Comparison of ENCODE assay signal across 17 cellular contexts in genomic region chr11:68347345-68347744, GRCh38. TPM values are rescaled to one million over a fixed set of nuclear protein-coding genes. Genes with fewer than 3 reads are reported as not detected.
A peak's percentile ranks its signal among the peaks of the same experiment; 100 is the strongest.
DNase-seq lines count a peak whose midpoint lies in the region; ATAC-seq, FAIRE-seq and TF ChIP-seq lines count a peak whose summit lies in the region.
"Had no signal": no experiment of that assay in that cellular context is flagged by ENCODE, and none has a peak within 500 bp of the region (broad histone marks: within the 10 kb centered on the region; RNA-seq: fewer than 3 reads in every experiment).

No MANE protein-coding gene starts in this region.

- no peak overlapping the region for H3K14ac ChIP-seq in trophoblast cell (ENCODE audit: low read length)

- H3K27ac ChIP-seq in GM23338 (ENCODE audit: low read depth) (no peak overlapping the region), gastroesophageal sphincter (peak overlapping the region in 3 of 4 donors; percentile 48 to 86 (median 68)), trophoblast cell (ENCODE audit: low read depth, low read length) (no peak overlapping the region), pancreas (no peak overlapping the region), ovary (no peak overlapping the region)
- H3K27ac ChIP-seq: C4-2B, KMS-11 had no signal

- peaks cover 10% of the 10 kb centered on the region for H3K79me1 ChIP-seq in trophoblast cell (ENCODE audit: low read length)

- no peak for TF ChIP-seq EP300 in gastroesophageal sphincter (IDR thresholded peaks at IDR 0.05)
- no peak for TF ChIP-seq EP300 in ovary (IDR thresholded peaks at IDR 0.05)

- peak overlapping the region; percentile 38 for H3K18ac ChIP-seq in trophoblast cell (ENCODE audit: low read length)

- no peak overlapping the region for H3K4me3 Mint-ChIP-seq in activated CD4-positive, alpha-beta T cell treated with anti-CD3 and anti-CD28 coated beads, Interleukin-2, amount 10 ng/mL, durations not matched to agents 24 days and 14 days
- H3K4me3 Mint-ChIP-seq in GM23338 = no peak overlapping the region

- no peak overlapping the region for H2BK12ac ChIP-seq in trophoblast cell (ENCODE audit: low read length)

- H2AFZ ChIP-seq in GM23338 (no peak overlapping the region), trophoblast cell (ENCODE audit: insufficient read depth, low read length, poor library complexity) (no peak overlapping the region)

- peaks cover 8% of the 10 kb centered on the region for H3K36me3 Mint-ChIP-seq in activated CD4-positive, alpha-beta T cell treated with anti-CD3 and anti-CD28 coated beads, Interleukin-2, amount 10 ng/mL, durations not matched to agents 24 days and 14 days (ENCODE audit: low read depth)
- peaks cover 40% of the 10 kb centered on the region for H3K36me3 Mint-ChIP-seq in GM23338 (ENCODE audit: low read depth)

- H3K4me1 Mint-ChIP-seq in activated CD4-positive, alpha-beta T cell treated with anti-CD3 and anti-CD28 coated beads, Interleukin-2, amount 10 ng/mL, durations not matched to agents 24 days and 14 days = peaks cover 12% of the 10 kb centered on the region
- peaks cover 29% of the 10 kb centered on the region for H3K4me1 Mint-ChIP-seq in GM23338

- H3K23ac ChIP-seq in trophoblast cell (ENCODE audit: low read length) = no peak overlapping the region

- H3F3A ChIP-seq in GM23338 (replicated peaks; ENCODE audit: low read depth) = peaks cover under 1% of the 10 kb centered on the region; the same call in 1 of the 2 replicates

- H3K4me2 ChIP-seq in GM23338 (no peak overlapping the region), trophoblast cell (ENCODE audit: low read length) (no peak overlapping the region)
- H3K4me2 ChIP-seq: KMS-11 had no signal

- H4K20me1 ChIP-seq in GM23338 (replicated peaks; ENCODE audit: insufficient read depth) = no peaks in the 10 kb centered on the region; the same call in 1 of the 2 replicates

- no peaks in the 10 kb centered on the region for H3K27me3 Mint-ChIP-seq in activated CD4-positive, alpha-beta T cell treated with anti-CD3 and anti-CD28 coated beads, Interleukin-2, amount 10 ng/mL, durations not matched to agents 24 days and 14 days
- H3K27me3 Mint-ChIP-seq in GM23338 (ENCODE audit: insufficient read depth, low read depth, poor library complexity) = peaks cover 13% of the 10 kb centered on the region

- H3K4me3 ChIP-seq in GM23338 (no peak overlapping the region), gastroesophageal sphincter (no peak overlapping the region), trophoblast cell (ENCODE audit: low read depth, low read length) (no peak overlapping the region), pancreas (no peak overlapping the region), ovary (no peak overlapping the region)

- WGBS in gastroesophageal sphincter (ENCODE audit: low coverage in 1 of 2), 2 donors = 82 to 100% methylated on average over 1 to 7 of the region's 8 CpGs
- WGBS in trophoblast cell (ENCODE audit: extremely low coverage, insufficient coverage, insufficient read length) = no CpG with 5 or more reads among the region's 8 CpGs
- 83 to 88% methylated on average over 8 of the region's 8 CpGs for WGBS in pancreas, 2 donors
- WGBS in ovary, 3 donors = 83 to 92% (median 87%) methylated on average over 8 of the region's 8 CpGs

- H3K79me2 ChIP-seq in GM23338 (replicated peaks; ENCODE audit: insufficient read depth) (peaks cover 57% of the 10 kb centered on the region), trophoblast cell (ENCODE audit: control insufficient read depth, insufficient read depth, low read length, poor library complexity) (peaks cover 6% of the 10 kb centered on the region)

- no peak overlapping the region for H2AK5ac ChIP-seq in trophoblast cell (ENCODE audit: low read length)

- H2BK120ac ChIP-seq in trophoblast cell (ENCODE audit: insufficient read depth, low read length, poor library complexity) = no peak overlapping the region

- H4K8ac ChIP-seq in trophoblast cell (ENCODE audit: low read depth, low read length) = no peak overlapping the region

- peaks cover 6% of the 10 kb centered on the region for H3K9me3 Mint-ChIP-seq in activated CD4-positive, alpha-beta T cell treated with anti-CD3 and anti-CD28 coated beads, Interleukin-2, amount 10 ng/mL, durations not matched to agents 24 days and 14 days
- H3K9me3 Mint-ChIP-seq in GM23338 = peaks cover 13% of the 10 kb centered on the region; the same call in 2 of the 3 replicates

- H3K27ac Mint-ChIP-seq in activated CD4-positive, alpha-beta T cell treated with anti-CD3 and anti-CD28 coated beads, Interleukin-2, amount 10 ng/mL, durations not matched to agents 24 days and 14 days = peak overlapping the region; percentile 45
- peak overlapping the region; percentile 85; the same call in 1 of the 2 replicates for H3K27ac Mint-ChIP-seq in GM23338

- no peak for DNase-seq in activated CD4-positive, alpha-beta T cell treated with anti-CD3 and anti-CD28 coated beads, Interleukin-2, amount 10 ng/mL, durations not matched to agents 24 days and 14 days
- no peak for DNase-seq in activated CD4-positive, alpha-beta T cell treated with anti-CD3 and anti-CD28 coated beads, Interleukin-2, amount 50 U/mL, for 1 hour
- DNase-seq in GM23338 (ENCODE audit: low spot score) = no peak
- no peak for DNase-seq in trophoblast cell
- no peak for DNase-seq in pancreas
- DNase-seq in ovary = no peak
- DNase-seq: 8988T, NCI-H1092 treated with DMSO at 0.1 percent for 48 hours, NCI-H1694, NCI-H2107, NCI-H226, NCI-H526 treated with DMSO at 0.1 percent for 48 hours, OCI-M1 had no signal

- no peaks in the 10 kb centered on the region for H3K27me3 ChIP-seq in GM23338 (ENCODE audit: insufficient read depth)
- H3K27me3 ChIP-seq in gastroesophageal sphincter = no peaks in the 10 kb centered on the region
- no peaks in the 10 kb centered on the region for H3K27me3 ChIP-seq in trophoblast cell (ENCODE audit: insufficient read depth, low read length)
- no peaks in the 10 kb centered on the region for H3K27me3 ChIP-seq in pancreas
- no peaks in the 10 kb centered on the region for H3K27me3 ChIP-seq in ovary

- no peak for TF ChIP-seq CTCF in GM23338 (conservative IDR thresholded peaks at IDR 0.05; ENCODE audit: low read depth in 2 of 2)
- TF ChIP-seq CTCF in gastroesophageal sphincter (IDR thresholded peaks at IDR 0.05) = no peak
- TF ChIP-seq CTCF in pancreas (IDR thresholded peaks at IDR 0.05) = no peak
- TF ChIP-seq CTCF in ovary (IDR thresholded peaks at IDR 0.05) = no peak

- no peak for FAIRE-seq in pancreas (lab: Jason Lieb, UNC)

- no peaks in the 10 kb centered on the region for H3K9me2 ChIP-seq in GM23338 (ENCODE audit: insufficient read depth)

- H3K36me3 ChIP-seq in GM23338 (ENCODE audit: insufficient read depth) (no peaks in the 10 kb centered on the region), gastroesophageal sphincter (peaks cover 0 to 8% of the 10 kb centered on the region in 2 donors), trophoblast cell (ENCODE audit: control insufficient read depth in 1 of 2, insufficient read depth in 2 of 2, low read length in 2 of 2) (peaks cover 2 to 4% of the 10 kb centered on the region in 2 experiments), pancreas (no peaks in the 10 kb centered on the region), ovary (no peaks in the 10 kb centered on the region)

- ATAC-seq in GM23338 (no peak), gastroesophageal sphincter (no peak), pancreas (no peak), GM18519 (IDR thresholded peaks at IDR 0.05; ENCODE audit: low FRiP score, unreplicated experiment) (no peak)

- peaks cover 9% of the 10 kb centered on the region; the same call in 1 of the 2 replicates for H3K4me1 ChIP-seq in GM23338 (ENCODE audit: insufficient read depth)
- H3K4me1 ChIP-seq in gastroesophageal sphincter = peaks cover 0 to 91% (median 37%) of the 10 kb centered on the region in 3 donors
- peaks cover 17% of the 10 kb centered on the region in 2 experiments for H3K4me1 ChIP-seq in trophoblast cell (ENCODE audit: control insufficient read depth in 1 of 2, insufficient read depth in 2 of 2, low read length in 2 of 2)
- peaks cover 3 to 8% (median 6%) of the 10 kb centered on the region in 3 donors for H3K4me1 ChIP-seq in pancreas
- peaks cover 15% of the 10 kb centered on the region for H3K4me1 ChIP-seq in ovary (ENCODE audit: insufficient read depth)

- H3K9me3 ChIP-seq in gastroesophageal sphincter = no peaks in the 10 kb centered on the region
- peaks cover 2% of the 10 kb centered on the region for H3K9me3 ChIP-seq in trophoblast cell (ENCODE audit: insufficient read depth, low read depth, low read length)
- no peaks in the 10 kb centered on the region for H3K9me3 ChIP-seq in pancreas
- H3K9me3 ChIP-seq in ovary = no peaks in the 10 kb centered on the region

- H4K12ac ChIP-seq in trophoblast cell (ENCODE audit: low read depth, low read length) = no peak overlapping the region

- H2BK5ac ChIP-seq in trophoblast cell (ENCODE audit: low read depth, low read length, poor library complexity) = no peak overlapping the region

- H4K91ac ChIP-seq in trophoblast cell (ENCODE audit: low read depth, low read length) = no peak overlapping the region

- TF ChIP-seq POLR2A in gastroesophageal sphincter (IDR thresholded peaks at IDR 0.05) (no peak), ovary (IDR thresholded peaks at IDR 0.05) (no peak)

- intact Hi-C loops in activated CD4-positive, alpha-beta T cell treated with anti-CD3 and anti-CD28 coated beads, Interleukin-2, amount 10 ng/mL, durations not matched to agents 24 days and 14 days (cut with micrococcal nuclease) = no loop called here
- intact Hi-C loops in pancreas (cut with DNase I) (no loop called here), ovary (cut with DNase I) (no loop called here)

- H3K4ac ChIP-seq in trophoblast cell (ENCODE audit: low read depth, low read length) = no peak overlapping the region

- H3K9ac ChIP-seq in trophoblast cell (ENCODE audit: low read length) = no peak overlapping the region
- H3K9ac ChIP-seq: KMS-11 had no signal

TF ChIP-seq in GM23338, 12 proteins besides CTCF, POLR2A, EP300 and RAD21 (continues in another document):
- TF ChIP-seq JUNB (IDR thresholded peaks at IDR 0.05; ENCODE audit: unreplicated experiment) (no peak), NANOG (IDR thresholded peaks at IDR 0.05; ENCODE audit: borderline replicate concordance) (no peak), POLR2AphosphoS5 (IDR thresholded peaks at IDR 0.05; ENCODE audit: low read depth) (no peak), STAT1 (IDR thresholded peaks at IDR 0.05; ENCODE audit: unreplicated experiment) (no peak)

RNA-seq across cellular contexts. Expression of gene LRP5, which starts 35.0 kb away (rescaled TPM):
- 23.8 and 33.8 TPM in 2 replicates for total RNA-seq in activated CD4-positive, alpha-beta T cell treated with anti-CD3 and anti-CD28 coated beads, Interleukin-2, amount 10 ng/mL, durations not matched to agents 24 days and 14 days
- 35.1 and 51.1 TPM in 2 replicates for total RNA-seq in GM23338 (2014; rRNA removed; shearing (Covaris generic))
- polyA plus RNA-seq in GM23338 (2016; fragmentation: Nextera tagmentation; extraction: Ambion mirVana) = 26.9 and 38.3 TPM in 2 replicates
- total RNA-seq in gastroesophageal sphincter = 10 to 100 TPM; 32.6 to 68.9 (median 42.5) TPM
- polyA plus RNA-seq in trophoblast cell (2013) = 16.1 and 17.7 TPM in 2 replicates
- 10 to 100 TPM; 27.4 to 50.6 (median 31.3) TPM for total RNA-seq in pancreas
- 10 to 100 TPM; 43.7 to 62.8 TPM for polyA plus RNA-seq in pancreas
- total RNA-seq in ovary = 10 to 100 TPM; 21.8 to 63.8 (median 52.9) TPM
- polyA plus RNA-seq in ovary = 10 to 100 TPM in 1 of 2 donors, 1 to 10 TPM in 1; 3.1 to 47.2 TPM

Comparison
In these comparisons a context has a peak if more than half of its experiments do, and no peak if none do; other contexts are left out.
1. H3K27ac ChIP-seq: peak in gastroesophageal sphincter (3 of 4); none in GM23338 (single experiment), trophoblast cell (single experiment), pancreas (0 of 4) and ovary (0 of 2).